8 cellular contexts compared by ENCODE assay signal in genomic region chr22:41976070-41976901, GRCh38. TPM values are rescaled to one million over a fixed set of nuclear protein-coding genes. Genes with fewer than 3 reads are reported as not detected.
DNase-seq lines count a peak whose midpoint lies in the region; ATAC-seq, FAIRE-seq and TF ChIP-seq lines count a peak whose summit lies in the region.

No MANE protein-coding gene starts in this region.

- no peak overlapping the region for H3K27ac Mint-ChIP-seq in T-helper 17 cell

- H3K4me1 ChIP-seq in SK-N-SH (ENCODE audit: control insufficient read depth in 1 of 2, insufficient read depth in 2 of 2, low read depth in 1 of 2, low read length in 1 of 2) (peaks cover 0 to 11% of the 10 kb centered on the region in 2 experiments; a peak in 1 of 4 replicates), K562 (replicated peaks in 1 of 2; ENCODE audit: control insufficient read depth in 2 of 2, insufficient read depth in 2 of 2, low read length in 2 of 2) (peaks cover 0 to 11% of the 10 kb centered on the region in 2 experiments; a peak in 2 of 5 replicates)

- WGBS in SK-N-SH (ENCODE audit: low lambda C conversion rate), result 33% methylated on average over 3 of the region's 72 CpGs
- WGBS in K562 (ENCODE audit: insufficient coverage, low coverage, missing lambda C conversion rate), result 7% methylated on average over 19 of the region's 72 CpGs

- peaks cover 37% of the 10 kb centered on the region for H3K27me3 Mint-ChIP-seq in T-helper 17 cell

- H3K27me3 ChIP-seq in SK-N-SH (ENCODE audit: insufficient read depth) (no peaks in the 10 kb centered on the region), K562 (ENCODE audit: control insufficient read depth in 2 of 2, insufficient read depth in 2 of 2, low read length in 2 of 2) (peaks cover 9 to 58% of the 10 kb centered on the region in 2 experiments; a peak in 4 of 5 replicates)

- no peak overlapping the region; a peak in 1 of 4 replicates for H3K27ac ChIP-seq in SK-N-SH (ENCODE audit: low read depth in 2 of 2, low read length in 1 of 2)
- no peak overlapping the region for H3K27ac ChIP-seq in K562 (ENCODE audit: extremely low read depth, low read depth, low read length)

- no TSS peak for BruUV-seq in K562 (replicated peaks; lab: Mats Ljungman, UMichigan)

- no peak for FAIRE-seq in K562 (lab: Jason Lieb, UNC)

- H3K4me2 ChIP-seq in SK-N-SH (peak overlapping the region; percentile 69; the same call in 1 of the 2 replicates), K562 (ENCODE audit: insufficient read depth, low read length) (no peak overlapping the region)

- CTCF ChIA-PET in SK-N-SH (lab: Yijun Ruan, JAX) (interaction anchor here (0.6 kb wide), 1 partner anchor 76 kb away, joined by 3 read pairs; no protein-coding TSS in a partner anchor), K562 (lab: Yijun Ruan, JAX; ENCODE audit: low intra/inter-chr PET ratio) (no interaction called here)

- no peaks in the 10 kb centered on the region for H3K36me3 Mint-ChIP-seq in T-helper 17 cell (ENCODE audit: low read depth)

- in situ Hi-C loops in K562 (cut with MboI), result no loop called here

- TF ChIP-seq POLR2A in K562 (conservative IDR thresholded peaks at IDR 0.05), result no peak

- H4K20me1 ChIP-seq in SK-N-SH (ENCODE audit: insufficient read depth) (no peaks in the 10 kb centered on the region), K562 (replicated peaks; ENCODE audit: control insufficient read depth, insufficient read depth, low read length) (no peaks in the 10 kb centered on the region)

- H3K9ac ChIP-seq in SK-N-SH (no peak overlapping the region), K562 (ENCODE audit: insufficient read depth in 1 of 2, low read depth in 2 of 2, low read length in 2 of 2) (no peak overlapping the region)

- no peaks in the 10 kb centered on the region for H3K9me2 ChIP-seq in SK-N-SH

- H3K36me3 ChIP-seq in SK-N-SH (replicated peaks in 1 of 2; ENCODE audit: control insufficient read depth in 1 of 2, insufficient read depth in 2 of 2, low read length in 1 of 2) (no peaks in the 10 kb centered on the region), K562 (ENCODE audit: control insufficient read depth, insufficient read depth, low read length) (no peaks in the 10 kb centered on the region)

- POLR2A ChIA-PET in SK-N-SH (lab: Yijun Ruan, JAX) (no interaction called here), K562 (lab: Yijun Ruan, JAX) (interaction anchor here (0.6 kb wide), 1 partner anchor 277 kb away, joined by 3 read pairs; the partner anchor contains the start of gene MEI1)

- intact Hi-C loops in K562 (cut with micrococcal nuclease), result no loop called here

- peak overlapping the region; percentile 3 to 45; a peak in 3 of 4 replicates for H3K4me3 ChIP-seq in SK-N-SH (ENCODE audit: low read depth in 2 of 2, low read length in 1 of 2)
- no peak overlapping the region for H3K4me3 ChIP-seq in K562

- H3K4me1 Mint-ChIP-seq in T-helper 17 cell, result peaks cover 4% of the 10 kb centered on the region

- no peak overlapping the region for H2AFZ ChIP-seq in SK-N-SH (ENCODE audit: low read depth)
- H2AFZ ChIP-seq in K562 (ENCODE audit: low read depth, low read length), result no peak overlapping the region

- H3K9me3 ChIP-seq in SK-N-SH (no peaks in the 10 kb centered on the region), T-helper 17 cell (ENCODE audit: control insufficient read depth, low read length, poor library complexity, severe bottlenecking) (no peaks in the 10 kb centered on the region), K562 (replicated peaks; ENCODE audit: control insufficient read depth, insufficient read depth, low read depth, low read length) (no peaks in the 10 kb centered on the region)

- DNase-seq in SK-N-SH (peak; percentile 84), T-helper 17 cell (peak; percentile 35 to 53 (median 38)), K562 (ENCODE audit: extremely low read depth in 1 of 4, low spot score in 3 of 4) (peak in 2 of 4 experiments; percentile 72 to 74), iPS-NIHi7 (ENCODE audit: extremely low spot score) (peak; percentile 77), pons (ENCODE audit: low spot score) (no peak)
- peak; percentile 53 for DNase-seq in stimulated activated CD4-positive, alpha-beta T cell treated with anti-CD3 and anti-CD28 coated beads, Interleukin-4, amount 100 ng/mL, for 24 hours

- H3F3A ChIP-seq in SK-N-SH (replicated peaks; ENCODE audit: insufficient read depth), result no peaks in the 10 kb centered on the region

- ATAC-seq in SK-N-SH treated with all-trans-retinoic acid at 6 μM for 48 hours, result no peak
- peak; percentile 84 for ATAC-seq in T-helper 17 cell
- ATAC-seq in K562, result no peak
- ATAC-seq in GM21786 (IDR thresholded peaks at IDR 0.05; ENCODE audit: unreplicated experiment), result no peak

- no peaks in the 10 kb centered on the region for H3K79me2 ChIP-seq in SK-N-SH (ENCODE audit: insufficient read depth)
- H3K79me2 ChIP-seq in K562 (ENCODE audit: control insufficient read depth, insufficient read depth, low read length), result no peaks in the 10 kb centered on the region

- TF ChIP-seq EP300 in SK-N-SH (IDR thresholded peaks at IDR 0.05; ENCODE audit: borderline replicate concordance in 1 of 2, low read depth in 1 of 2, low read length in 1 of 2), result no peak
- no peak for TF ChIP-seq EP300 in K562 (IDR thresholded peaks at IDR 0.05; ENCODE audit: low read length)

- peak overlapping the region; percentile 82 for H3K4me3 Mint-ChIP-seq in T-helper 17 cell

- TF ChIP-seq CTCF in SK-N-SH (IDR thresholded peaks at IDR 0.05), result no peak
- TF ChIP-seq CTCF in K562 (IDR thresholded peaks at IDR 0.05 in 2 of 3, conservative IDR thresholded peaks at IDR 0.05 in 1 of 3; ENCODE audit: insufficient read depth in 2 of 3, low read depth in 1 of 3, low read length in 3 of 3), result no peak

- TF ChIP-seq RAD21 in SK-N-SH (IDR thresholded peaks at IDR 0.05; ENCODE audit: low read length), result no peak
- TF ChIP-seq RAD21 in K562 (CRISPR knock-in tag; conservative IDR thresholded peaks at IDR 0.05 in 1 of 2, IDR thresholded peaks at IDR 0.05 in 1 of 2), result no peak

- no peaks in the 10 kb centered on the region for H3K9me1 ChIP-seq in K562 (ENCODE audit: control insufficient read depth, insufficient read depth, low read length)

RNA-seq across cellular contexts. Expression of gene SEPTIN3, which starts 7.0 kb away (rescaled TPM):
- polyA plus RNA-seq in SK-N-SH (2012; rRNA removed) (0.35 and 0.89 TPM in 2 replicates), K562 (2011; rRNA removed) (0.06 and 0.08 TPM in 2 replicates), K562 (2014; fragmentation: Illumina TruSeq; extraction: Trizol) (not detected in 2 replicates), K562 (2014; fragmentation: Nextera tagmentation; extraction: Ambion mirVana) (not detected), K562 (2014; rRNA removed) (not detected in 2 replicates)
- polyA plus RNA-seq in SK-N-SH (2012; cell fraction: cytosol; rRNA removed), result 0.62 and 1.1 TPM in 2 replicates
- polyA plus RNA-seq in SK-N-SH (2012; cell fraction: nucleus; rRNA removed), result 0.34 and 0.37 TPM in 2 replicates
- total RNA-seq in T-helper 17 cell (under 1 TPM in 1 of 2 donors, not detected in 1; 0.42 TPM), K562 (2014; rRNA removed) (not detected in 2 replicates), K562 (2014; rRNA removed; fragmentation: Illumina TruSeq; extraction: Trizol) (not detected in 2 replicates), K562 (2015; rRNA removed; fragmentation: Illumina TruSeq; extraction: Trizol) (not detected in 2 replicates), K562 (2021) (not detected in 2 replicates)
- not detected in 2 replicates for total RNA-seq in K562 (2011; cell fraction: chromatin; rRNA removed; ENCODE audit: low replicate concordance)
- not detected in 2 replicates for total RNA-seq in K562 (2011; cell fraction: nucleolus; rRNA removed)
- not detected in 2 replicates for total RNA-seq in K562 (2011; cell fraction: nucleoplasm; rRNA removed)
- polyA plus RNA-seq in K562 (2011; cell fraction: cytosol; rRNA removed), result 0.01 TPM in 1 of 2 replicates, not detected in the other
- polyA plus RNA-seq in K562 (2011; cell fraction: nucleus; rRNA removed), result 0.03 and 0.10 TPM in 2 replicates
- polyA plus RNA-seq in K562 (2012), result 0.01 and 0.04 TPM in 2 replicates
- 0.06 TPM in 1 of 2 replicates, not detected in the other for polyA minus RNA-seq in K562 (2011; rRNA and poly(A)+ RNA removed)
- not detected in 2 replicates for polyA minus RNA-seq in K562 (2011; cell fraction: cytosol; rRNA and poly(A)+ RNA removed)
- polyA minus RNA-seq in K562 (2011; cell fraction: nucleus; rRNA and poly(A)+ RNA removed), result not detected in 2 replicates

RNA-seq across cellular contexts. Expression of gene WBP2NL, which starts 22.3 kb away (rescaled TPM):
- 0.07 and 0.19 TPM in 2 replicates for polyA plus RNA-seq in SK-N-SH (2012; rRNA removed)
- polyA plus RNA-seq in SK-N-SH (2012; cell fraction: cytosol; rRNA removed), result 0.04 and 0.09 TPM in 2 replicates
- 0.29 and 0.58 TPM in 2 replicates for polyA plus RNA-seq in SK-N-SH (2012; cell fraction: nucleus; rRNA removed)
- total RNA-seq in T-helper 17 cell, result 1 to 10 TPM in 1 of 2 donors, under 1 TPM in 1; 0.91 to 1.7 TPM
- total RNA-seq in K562 (2011; cell fraction: chromatin; rRNA removed; ENCODE audit: low replicate concordance), result not detected in 2 replicates
- total RNA-seq in K562 (2011; cell fraction: nucleolus; rRNA removed), result not detected in 2 replicates
- total RNA-seq in K562 (2011; cell fraction: nucleoplasm; rRNA removed), result not detected in 2 replicates
- not detected in 2 replicates for total RNA-seq in K562 (2014; rRNA removed)
- total RNA-seq in K562 (2014; rRNA removed; fragmentation: Illumina TruSeq; extraction: Trizol), result not detected in 2 replicates
- not detected in 2 replicates for total RNA-seq in K562 (2015; rRNA removed; fragmentation: Illumina TruSeq; extraction: Trizol)
- not detected in 2 replicates for total RNA-seq in K562 (2021)
- polyA plus RNA-seq in K562 (2011; rRNA removed), result not detected in 2 replicates
- not detected in 2 replicates for polyA plus RNA-seq in K562 (2011; cell fraction: cytosol; rRNA removed)
- polyA plus RNA-seq in K562 (2011; cell fraction: nucleus; rRNA removed), result not detected in 2 replicates
- not detected in 2 replicates for polyA plus RNA-seq in K562 (2012)
- not detected in 2 replicates for polyA plus RNA-seq in K562 (2014; fragmentation: Illumina TruSeq; extraction: Trizol)
- polyA plus RNA-seq in K562 (2014; fragmentation: Nextera tagmentation; extraction: Ambion mirVana), result not detected
- polyA plus RNA-seq in K562 (2014; rRNA removed), result not detected in 2 replicates
- not detected in 2 replicates for polyA minus RNA-seq in K562 (2011; rRNA and poly(A)+ RNA removed)
- polyA minus RNA-seq in K562 (2011; cell fraction: cytosol; rRNA and poly(A)+ RNA removed), result not detected in 2 replicates
- polyA minus RNA-seq in K562 (2011; cell fraction: nucleus; rRNA and poly(A)+ RNA removed), result not detected in 2 replicates

RNA-seq across cellular contexts. Expression of gene CENPM, which starts 29.3 kb away (rescaled TPM):
- polyA plus RNA-seq in SK-N-SH (2012; rRNA removed) (8.1 and 15.6 TPM in 2 replicates), K562 (2011; rRNA removed) (18.8 and 25.3 TPM in 2 replicates), K562 (2014; fragmentation: Illumina TruSeq; extraction: Trizol) (23.6 and 41.3 TPM in 2 replicates), K562 (2014; fragmentation: Nextera tagmentation; extraction: Ambion mirVana) (10 to 100 TPM; 19.3 to 36.7 TPM), K562 (2014; rRNA removed) (49.6 and 53.0 TPM in 2 replicates)
- polyA plus RNA-seq in SK-N-SH (2012; cell fraction: cytosol; rRNA removed), result 4.9 and 8.5 TPM in 2 replicates
- polyA plus RNA-seq in SK-N-SH (2012; cell fraction: nucleus; rRNA removed), result 12.6 and 17.3 TPM in 2 replicates
- total RNA-seq in T-helper 17 cell (10 to 100 TPM; 26.9 to 28.3 TPM), K562 (2014; rRNA removed) (67.7 and 77.1 TPM in 2 replicates), K562 (2014; rRNA removed; fragmentation: Illumina TruSeq; extraction: Trizol) (9.9 and 11.3 TPM in 2 replicates), K562 (2015; rRNA removed; fragmentation: Illumina TruSeq; extraction: Trizol) (32.3 and 33.8 TPM in 2 replicates), K562 (2021) (36.2 and 37.4 TPM in 2 replicates)
- total RNA-seq in K562 (2011; cell fraction: chromatin; rRNA removed; ENCODE audit: low replicate concordance), result 59.7 and 128 TPM in 2 replicates
- total RNA-seq in K562 (2011; cell fraction: nucleolus; rRNA removed), result 89.4 and 117 TPM in 2 replicates
- 68.9 and 92.5 TPM in 2 replicates for total RNA-seq in K562 (2011; cell fraction: nucleoplasm; rRNA removed)
- 25.2 and 56.0 TPM in 2 replicates for polyA plus RNA-seq in K562 (2011; cell fraction: cytosol; rRNA removed)
- polyA plus RNA-seq in K562 (2011; cell fraction: nucleus; rRNA removed), result 59.7 and 86.8 TPM in 2 replicates
- 43.0 and 48.0 TPM in 2 replicates for polyA plus RNA-seq in K562 (2012)
- 16.4 and 23.1 TPM in 2 replicates for polyA minus RNA-seq in K562 (2011; rRNA and poly(A)+ RNA removed)
- 13.0 and 23.0 TPM in 2 replicates for polyA minus RNA-seq in K562 (2011; cell fraction: cytosol; rRNA and poly(A)+ RNA removed)
- 37.2 and 46.0 TPM in 2 replicates for polyA minus RNA-seq in K562 (2011; cell fraction: nucleus; rRNA and poly(A)+ RNA removed)

RNA-seq across cellular contexts. Expression of gene TNFRSF13C, which starts 49.7 kb away (rescaled TPM):
- 0.10 and 0.12 TPM in 2 replicates for polyA plus RNA-seq in SK-N-SH (2012; rRNA removed)
- 0.03 TPM in 1 of 2 replicates, not detected in the other for polyA plus RNA-seq in SK-N-SH (2012; cell fraction: cytosol; rRNA removed)
- 1.3 and 1.9 TPM in 2 replicates for polyA plus RNA-seq in SK-N-SH (2012; cell fraction: nucleus; rRNA removed)
- total RNA-seq in T-helper 17 cell, result 10 to 100 TPM; 10.2 to 23.9 TPM
- total RNA-seq in K562 (2011; cell fraction: chromatin; rRNA removed; ENCODE audit: low replicate concordance), result 5.1 and 11.0 TPM in 2 replicates
- total RNA-seq in K562 (2011; cell fraction: nucleolus; rRNA removed), result 5.2 and 5.8 TPM in 2 replicates
- total RNA-seq in K562 (2011; cell fraction: nucleoplasm; rRNA removed), result 6.7 and 7.9 TPM in 2 replicates
- 0.50 and 0.69 TPM in 2 replicates for total RNA-seq in K562 (2014; rRNA removed)
- 0.44 and 0.48 TPM in 2 replicates for total RNA-seq in K562 (2014; rRNA removed; fragmentation: Illumina TruSeq; extraction: Trizol)
- total RNA-seq in K562 (2015; rRNA removed; fragmentation: Illumina TruSeq; extraction: Trizol), result 0.30 and 0.47 TPM in 2 replicates
- 1.5 and 1.9 TPM in 2 replicates for total RNA-seq in K562 (2021)
- polyA plus RNA-seq in K562 (2011; rRNA removed), result 0.53 and 1.3 TPM in 2 replicates
- polyA plus RNA-seq in K562 (2011; cell fraction: cytosol; rRNA removed), result 0.79 and 0.86 TPM in 2 replicates
- 4.2 and 4.7 TPM in 2 replicates for polyA plus RNA-seq in K562 (2011; cell fraction: nucleus; rRNA removed)
- 0.68 and 1.4 TPM in 2 replicates for polyA plus RNA-seq in K562 (2012)
- 0.59 and 0.66 TPM in 2 replicates for polyA plus RNA-seq in K562 (2014; fragmentation: Illumina TruSeq; extraction: Trizol)
- under 1 TPM; 0.08 to 0.13 TPM for polyA plus RNA-seq in K562 (2014; fragmentation: Nextera tagmentation; extraction: Ambion mirVana)
- polyA plus RNA-seq in K562 (2014; rRNA removed), result 1.1 and 1.3 TPM in 2 replicates
- 0.53 and 0.60 TPM in 2 replicates for polyA minus RNA-seq in K562 (2011; rRNA and poly(A)+ RNA removed)
- 0.57 and 0.91 TPM in 2 replicates for polyA minus RNA-seq in K562 (2011; cell fraction: cytosol; rRNA and poly(A)+ RNA removed)
- 0.40 and 1.00 TPM in 2 replicates for polyA minus RNA-seq in K562 (2011; cell fraction: nucleus; rRNA and poly(A)+ RNA removed)

Comparison
In these comparisons a context has a peak if more than half of its experiments do, and no peak if none do; other contexts are left out.
1. Of the 27 proteins assayed by ChIP-seq in both K562 and SK-N-SH: peak only in K562: none; only in SK-N-SH: USF1; in both: none; in neither: 26.